19 cellular contexts compared by ENCODE assay signal in genomic region chr13:73820688-73821087, GRCh38.
A peak's percentile ranks its signal among the peaks of the same experiment; 100 is the strongest.
DNase-seq lines count a peak whose midpoint lies in the region; ATAC-seq and TF ChIP-seq lines count a peak whose summit lies in the region.
"Had no signal": no experiment of that assay in that cellular context is flagged by ENCODE, and none has a peak within 500 bp of the region (broad histone marks: within the 10 kb centered on the region; RNA-seq: fewer than 3 reads in every experiment).

No MANE protein-coding gene starts in this region.

- no peak for TF ChIP-seq POLR2A in transverse colon (IDR thresholded peaks at IDR 0.05)

- DNase-seq in activated naive CD8-positive, alpha-beta T cell treated with anti-CD3 and anti-CD28 coated beads for 36 hours: no peak
- DNase-seq in transverse colon (no peak), cerebellum (ENCODE audit: low spot score) (no peak), KBM-7 (no peak), middle frontal gyrus (ENCODE audit: extremely low spot score, low spot score) (no peak)
- DNase-seq: activated CD4-positive, alpha-beta T cell treated with anti-CD3 and anti-CD28 coated beads, Interleukin-2, amount 10 ng/mL, durations not matched to agents 24 days and 14 days; activated naive CD8-positive, alpha-beta T cell treated with anti-CD3 and anti-CD28 coated beads, Interleukin-2, amount 10 ng/mL, durations not matched to agents 7 days and 5 days; AML-193; left colon; NCI-H187; NCI-H510A; pancreas; stimulated activated CD4-positive, alpha-beta T cell treated with anti-CD3 and anti-CD28 coated beads, Interleukin-2, amount 100 ng/mL, for 48 hours; T1000; testis had no signal

- peaks cover 23% of the 10 kb centered on the region for H3K36me3 Mint-ChIP-seq in activated naive CD8-positive, alpha-beta T cell treated with anti-CD3 and anti-CD28 coated beads for 36 hours

- intact Hi-C loops in transverse colon (cut with DNase I; ENCODE audit: low total_unique reads): no loop called here

- no peaks in the 10 kb centered on the region for H3K4me1 ChIP-seq in transverse colon
- H3K4me1 ChIP-seq: pancreas, testis had no signal

- no peaks in the 10 kb centered on the region for H3K9me3 ChIP-seq in transverse colon
- H3K9me3 ChIP-seq: pancreas, testis had no signal

- H3K27ac ChIP-seq in transverse colon: no peak overlapping the region
- H3K27ac ChIP-seq: cardiac muscle cell, pancreas, testis had no signal

- no peaks in the 10 kb centered on the region for H3K27me3 Mint-ChIP-seq in activated naive CD8-positive, alpha-beta T cell treated with anti-CD3 and anti-CD28 coated beads for 36 hours
- H3K27me3 Mint-ChIP-seq: activated CD4-positive, alpha-beta T cell treated with anti-CD3 and anti-CD28 coated beads, Interleukin-2, amount 10 ng/mL, durations not matched to agents 24 days and 14 days; activated naive CD8-positive, alpha-beta T cell treated with anti-CD3 and anti-CD28 coated beads, Interleukin-2, amount 10 ng/mL, durations not matched to agents 7 days and 5 days had no signal

- in situ Hi-C loops in transverse colon (cut with MboI; ENCODE audit: low pct_ligation_motif_present in 1 of 4, low pct_unique_long_range_greater_than_20kb in 1 of 4, low sequenced_read_pairs in 3 of 4): no loop called here
- in situ Hi-C loops in KBM-7 (cut with MboI; ENCODE audit: low pct_unique_long_range_greater_than_20kb, low sequenced_read_pairs): no loop called here

- WGBS in transverse colon (ENCODE audit: low coverage in 1 of 2), 2 donors: 77 to 79% methylated on average over 2 of the region's 2 CpGs

- no peaks in the 10 kb centered on the region for H3K36me3 ChIP-seq in transverse colon
- H3K36me3 ChIP-seq: cardiac muscle cell, pancreas had no signal

- TF ChIP-seq EP300 in transverse colon (IDR thresholded peaks at IDR 0.05; ENCODE audit: low read depth): no peak

- TF ChIP-seq CTCF in transverse colon (IDR thresholded peaks at IDR 0.05): no peak

- peaks cover 27% of the 10 kb centered on the region for H3K4me1 Mint-ChIP-seq in activated naive CD8-positive, alpha-beta T cell treated with anti-CD3 and anti-CD28 coated beads for 36 hours

- H3K27me3 ChIP-seq in transverse colon: no peaks in the 10 kb centered on the region
- H3K27me3 ChIP-seq: cardiac muscle cell, pancreas, testis had no signal

- H3K27ac Mint-ChIP-seq in activated naive CD8-positive, alpha-beta T cell treated with anti-CD3 and anti-CD28 coated beads for 36 hours: peak overlapping the region; percentile 23
- H3K27ac Mint-ChIP-seq: activated CD4-positive, alpha-beta T cell treated with anti-CD3 and anti-CD28 coated beads, Interleukin-2, amount 10 ng/mL, durations not matched to agents 24 days and 14 days; activated naive CD8-positive, alpha-beta T cell treated with anti-CD3 and anti-CD28 coated beads, Interleukin-2, amount 10 ng/mL, durations not matched to agents 7 days and 5 days had no signal

- ATAC-seq in GM18511 (IDR thresholded peaks at IDR 0.05; ENCODE audit: unreplicated experiment) (peak; percentile 67), GM19397 (IDR thresholded peaks at IDR 0.05; ENCODE audit: unreplicated experiment) (peak; percentile 80), HG02798 (IDR thresholded peaks at IDR 0.05; ENCODE audit: poor library complexity, unreplicated experiment) (peak; percentile 77)
- ATAC-seq: left colon, pancreas had no signal

- H3K4me3 ChIP-seq in transverse colon: no peak overlapping the region
- H3K4me3 ChIP-seq: cardiac muscle cell, pancreas, testis had no signal

- no peaks in the 10 kb centered on the region for H3K9me3 Mint-ChIP-seq in activated naive CD8-positive, alpha-beta T cell treated with anti-CD3 and anti-CD28 coated beads for 36 hours
- H3K9me3 Mint-ChIP-seq: activated CD4-positive, alpha-beta T cell treated with anti-CD3 and anti-CD28 coated beads, Interleukin-2, amount 10 ng/mL, durations not matched to agents 24 days and 14 days had no signal

- no peak overlapping the region for H3K4me3 Mint-ChIP-seq in activated naive CD8-positive, alpha-beta T cell treated with anti-CD3 and anti-CD28 coated beads for 36 hours
- H3K4me3 Mint-ChIP-seq: activated CD4-positive, alpha-beta T cell treated with anti-CD3 and anti-CD28 coated beads, Interleukin-2, amount 10 ng/mL, durations not matched to agents 24 days and 14 days; activated naive CD8-positive, alpha-beta T cell treated with anti-CD3 and anti-CD28 coated beads, Interleukin-2, amount 10 ng/mL, durations not matched to agents 7 days and 5 days had no signal
